8 cellular contexts compared by ENCODE assay signal in genomic region chr9:2017459-2018161, GRCh38. TPM values are rescaled to one million over a fixed set of nuclear protein-coding genes. Genes with fewer than 3 reads are reported as not detected.
DNase-seq lines count a peak whose midpoint lies in the region; ATAC-seq and TF ChIP-seq lines count a peak whose summit lies in the region.

No MANE protein-coding gene starts in this region.

- H4K20me1 ChIP-seq in osteoblast (ENCODE audit: insufficient read depth, low read length), result peaks cover 25% of the 10 kb centered on the region

- peaks cover 0 to 8% (median 0%) of the 10 kb centered on the region in 8 donors for H3K9me3 Mint-ChIP-seq in CD4-positive, alpha-beta memory T cell
- H3K9me3 Mint-ChIP-seq in activated naive CD8-positive, alpha-beta T cell (ENCODE audit: low read depth), result no peaks in the 10 kb centered on the region
- H3K9me3 Mint-ChIP-seq in glutamatergic neuron (ENCODE audit: unreplicated experiment), result peaks cover 13% of the 10 kb centered on the region

- peak overlapping the region; percentile 90 for H2AFZ ChIP-seq in osteoblast (ENCODE audit: low read length)

- TF ChIP-seq POLR2A in testis (IDR thresholded peaks at IDR 0.05), result no peak

- peak overlapping the region; percentile 92 for H3K27ac ChIP-seq in CD4-positive, alpha-beta memory T cell (ENCODE audit: low read depth, low read length)
- peak overlapping the region; percentile 32; the same call in 1 of the 2 replicates for H3K27ac ChIP-seq in SK-N-MC
- H3K27ac ChIP-seq in osteoblast (ENCODE audit: low read depth, low read length), result peak overlapping the region; percentile 73
- H3K27ac ChIP-seq in testis, result peak overlapping the region; percentile 91 to 98

- H3K9me3 ChIP-seq in CD4-positive, alpha-beta memory T cell (ENCODE audit: control insufficient read depth in 1 of 2, low read length in 2 of 2), result no peaks in the 10 kb centered on the region
- H3K9me3 ChIP-seq in SK-N-MC (ENCODE audit: low read depth, low read length) (no peaks in the 10 kb centered on the region), osteoblast (ENCODE audit: low read depth, low read length) (no peaks in the 10 kb centered on the region), testis (no peaks in the 10 kb centered on the region)

- H3K4me3 Mint-ChIP-seq in CD4-positive, alpha-beta memory T cell, result peak overlapping the region; percentile 95 to 100 (median 99)
- H3K4me3 Mint-ChIP-seq in activated naive CD8-positive, alpha-beta T cell, result peak overlapping the region; percentile 96
- peak overlapping the region; percentile 91 for H3K4me3 Mint-ChIP-seq in glutamatergic neuron (ENCODE audit: unreplicated experiment)

- H3K4me1 ChIP-seq in CD4-positive, alpha-beta memory T cell (ENCODE audit: insufficient read depth, low read length), result peaks cover 52% of the 10 kb centered on the region
- H3K4me1 ChIP-seq in osteoblast (ENCODE audit: insufficient read depth, low read length) (peaks cover 24% of the 10 kb centered on the region), testis (peaks cover 25% of the 10 kb centered on the region)

- intact Hi-C loops in CD4-positive, alpha-beta memory T cell (cut with micrococcal nuclease), result loop anchor here (1.0 to 5.0 kb wide), 5 partner anchors 9 to 1510 kb away; partner anchors contain the start of genes PUM3 and RFX3
- intact Hi-C loops in testis (cut with DNase I; ENCODE audit: low total_unique reads), result no loop called here

- H3K36me3 Mint-ChIP-seq in CD4-positive, alpha-beta memory T cell, result peaks cover 0 to 29% of the 10 kb centered on the region in 2 donors
- H3K36me3 Mint-ChIP-seq in activated naive CD8-positive, alpha-beta T cell, result no peaks in the 10 kb centered on the region
- H3K36me3 Mint-ChIP-seq in glutamatergic neuron (ENCODE audit: unreplicated experiment), result no peaks in the 10 kb centered on the region

- POLR2A ChIA-PET in CD4-positive, alpha-beta memory T cell (lab: Charles Lee; ENCODE audit: partially characterized antibody), result interaction anchor here (0.6 to 7.3 kb wide), 14 partner anchors 10 to 1509 kb away, joined by 3 to 174 read pairs (median 5); partner anchors contain the start of genes PUM3 and RFX3

- H3K27me3 Mint-ChIP-seq in CD4-positive, alpha-beta memory T cell, result peaks cover 0 to 3% of the 10 kb centered on the region in 2 donors
- H3K27me3 Mint-ChIP-seq in activated naive CD8-positive, alpha-beta T cell, result no peaks in the 10 kb centered on the region
- H3K27me3 Mint-ChIP-seq in glutamatergic neuron (ENCODE audit: unreplicated experiment), result peaks cover 15% of the 10 kb centered on the region

- H3K4me2 ChIP-seq in osteoblast (ENCODE audit: insufficient read depth, low read length), result peak overlapping the region; percentile 89

- peak overlapping the region; percentile 84 to 98 for H3K4me3 ChIP-seq in CD4-positive, alpha-beta memory T cell (ENCODE audit: low read length in 2 of 2)
- H3K4me3 ChIP-seq in SK-N-MC (peak overlapping the region; percentile 97), osteoblast (ENCODE audit: insufficient read depth, low read length) (peak overlapping the region; percentile 78), testis (peak overlapping the region; percentile 75 to 93)

- 0 to 1% methylated on average over 32 to 52 of the region's 65 CpGs for WGBS in testis, 2 donors

- no peak for TF ChIP-seq CTCF in glutamatergic neuron (IDR thresholded peaks at IDR 0.05; ENCODE audit: partially characterized antibody, unreplicated experiment)
- TF ChIP-seq CTCF in osteoblast (IDR thresholded peaks at IDR 0.05; ENCODE audit: extremely low read depth, low read depth, low read length), result no peak
- TF ChIP-seq CTCF in testis (IDR thresholded peaks at IDR 0.05), result no peak

- peak overlapping the region; percentile 96 to 100 (median 100) for H3K27ac Mint-ChIP-seq in CD4-positive, alpha-beta memory T cell
- H3K27ac Mint-ChIP-seq in activated naive CD8-positive, alpha-beta T cell, result peak overlapping the region; percentile 97
- H3K27ac Mint-ChIP-seq in glutamatergic neuron (ENCODE audit: unreplicated experiment), result no peak overlapping the region

- no peaks in the 10 kb centered on the region for H3K27me3 ChIP-seq in CD4-positive, alpha-beta memory T cell (ENCODE audit: insufficient read depth, low read length)
- H3K27me3 ChIP-seq in osteoblast (ENCODE audit: insufficient read depth, low read length), result no peaks in the 10 kb centered on the region
- H3K27me3 ChIP-seq in testis, result no peaks in the 10 kb centered on the region

- H3K79me2 ChIP-seq in osteoblast (ENCODE audit: insufficient read depth, low read length), result peaks cover 49% of the 10 kb centered on the region

- ATAC-seq in GM19452 (IDR thresholded peaks at IDR 0.05; ENCODE audit: unreplicated experiment), result peak; percentile 24

- DNase-seq in CD4-positive, alpha-beta memory T cell, result peak; percentile 87 to 91 (median 91)
- DNase-seq in HT-29 (ENCODE audit: low spot score) (peak; percentile 60), SK-N-MC (ENCODE audit: low read depth, low spot score) (no peak), glutamatergic neuron (peak; percentile 43), osteoblast (ENCODE audit: insufficient read length, low spot score, missing footprints) (peak; percentile 96), testis (peak; percentile 85)

- peak overlapping the region; percentile 80 for H3K9ac ChIP-seq in SK-N-MC (ENCODE audit: insufficient read length)

- CTCF ChIA-PET in CD4-positive, alpha-beta memory T cell (lab: Charles Lee; ENCODE audit: partially characterized antibody), result interaction anchor here (0.6 to 1.4 kb wide), 3 partner anchors 31 to 138 kb away, joined by 3 to 9 read pairs (median 4); no protein-coding TSS in a partner anchor

- peaks cover 32 to 66% (median 45%) of the 10 kb centered on the region in 4 donors for H3K4me1 Mint-ChIP-seq in CD4-positive, alpha-beta memory T cell
- H3K4me1 Mint-ChIP-seq in activated naive CD8-positive, alpha-beta T cell (ENCODE audit: low read depth), result peaks cover 63% of the 10 kb centered on the region
- H3K4me1 Mint-ChIP-seq in glutamatergic neuron (ENCODE audit: low read depth, unreplicated experiment), result peaks cover 7% of the 10 kb centered on the region

- H3K36me3 ChIP-seq in CD4-positive, alpha-beta memory T cell (ENCODE audit: insufficient read depth, low read length), result no peaks in the 10 kb centered on the region
- H3K36me3 ChIP-seq in SK-N-MC (ENCODE audit: insufficient read depth, low read length) (no peaks in the 10 kb centered on the region), osteoblast (ENCODE audit: insufficient read depth, low read length) (no peaks in the 10 kb centered on the region), testis (ENCODE audit: low read depth, missing control alignments) (no peaks in the 10 kb centered on the region)

RNA-seq across cellular contexts. Expression of gene SMARCA2, which starts 2.5 kb away (rescaled TPM):
- total RNA-seq in CD4-positive, alpha-beta memory T cell, result 100 to 1,000 TPM; 227 to 245 TPM
- polyA plus RNA-seq in CD4-positive, alpha-beta memory T cell, result 10 to 100 TPM; 18.5 to 57.4 TPM
- 27.8 and 36.1 TPM in 2 replicates for total RNA-seq in HT-29 (2014; rRNA removed; shearing (Covaris generic))
- total RNA-seq in glutamatergic neuron (ENCODE audit: unreplicated experiment), result 14.5 TPM
- 83.1 and 101 TPM in 2 replicates for total RNA-seq in osteoblast
- total RNA-seq in testis, result 100 to 1,000 TPM; 241 to 251 TPM
- 176 TPM for polyA plus RNA-seq in testis (ENCODE audit: insufficient read depth, low read depth, low replicate concordance)

Comparison
In these comparisons a context has a peak if more than half of its experiments do, and no peak if none do; other contexts are left out.
1. H3K27ac ChIP-seq: peak in every context shown above with its lines; median percentile 94 in testis; 92 in CD4-positive, alpha-beta memory T cell; 73 in osteoblast; 32 in SK-N-MC.